30 cellular contexts compared by ENCODE assay signal in the genomic region with DNA sequence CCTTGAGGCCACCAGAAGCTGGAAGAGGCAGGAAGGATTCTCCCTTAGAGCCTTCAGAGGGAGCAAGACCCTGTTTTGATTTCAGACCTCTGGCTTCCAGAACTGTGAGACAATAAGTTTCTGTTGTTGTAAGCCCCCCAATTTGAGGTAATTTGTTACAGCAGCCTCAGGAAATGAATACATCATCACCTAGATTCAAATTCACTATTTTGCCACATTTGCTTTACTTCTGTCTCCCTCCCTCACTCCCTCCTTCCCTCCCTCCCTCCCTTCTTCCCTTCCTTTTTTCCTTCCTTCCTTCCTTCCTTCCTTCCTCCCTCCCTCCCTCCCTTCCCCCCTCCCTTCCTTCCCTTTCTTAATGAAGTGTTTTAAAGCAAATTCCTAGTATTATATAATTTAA. TPM values are rescaled to one million over a fixed set of nuclear protein-coding genes. Genes with fewer than 3 reads are reported as not detected.
"Had no signal": no experiment of that assay in that cellular context is flagged by ENCODE, and none has a peak within 500 bp of the region (broad histone marks: within the 10 kb centered on the region; RNA-seq: fewer than 3 reads in every experiment).

No MANE protein-coding gene starts in this region.

- H3K4me1 Mint-ChIP-seq: activated CD4-positive, alpha-beta memory T cell treated with anti-CD3 and anti-CD28 coated beads, Interleukin-2, amount 10 ng/mL, durations not matched to agents 7 days and 5 days; activated naive CD8-positive, alpha-beta T cell treated with anti-CD3 and anti-CD28 coated beads for 36 hours; activated T-helper 17 cell treated with anti-CD3 and anti-CD28 coated beads, Interleukin-2, amount 50 U/mL, for 72 hours had no signal

- H3K27ac ChIP-seq: RWPE1, WERI-Rb-1 had no signal

- ATAC-seq: activated T-cell treated with anti-CD3 and anti-CD28 coated beads, Interleukin-2, amount 50 U/mL, for 72 hours; activated T-helper 17 cell treated with anti-CD3 and anti-CD28 coated beads, Interleukin-2, amount 50 U/mL, for 72 hours; PC-3; Right ventricle myocardium inferior had no signal

- H3K4me3 Mint-ChIP-seq: activated CD4-positive, alpha-beta memory T cell treated with anti-CD3 and anti-CD28 coated beads, Interleukin-2, amount 10 ng/mL, durations not matched to agents 7 days and 5 days; activated naive CD8-positive, alpha-beta T cell treated with anti-CD3 and anti-CD28 coated beads for 36 hours; activated T-cell treated with anti-CD3 and anti-CD28 coated beads, Interleukin-2, amount 50 U/mL, for 72 hours; activated T-helper 17 cell treated with anti-CD3 and anti-CD28 coated beads, Interleukin-2, amount 50 U/mL, for 72 hours had no signal

- H3K9me3 Mint-ChIP-seq: activated CD4-positive, alpha-beta memory T cell treated with anti-CD3 and anti-CD28 coated beads, Interleukin-2, amount 10 ng/mL, durations not matched to agents 7 days and 5 days; activated naive CD8-positive, alpha-beta T cell treated with anti-CD3 and anti-CD28 coated beads for 36 hours; activated T-cell treated with anti-CD3 and anti-CD28 coated beads, Interleukin-2, amount 50 U/mL, for 72 hours; activated T-helper 17 cell treated with anti-CD3 and anti-CD28 coated beads, Interleukin-2, amount 50 U/mL, for 72 hours had no signal

- H3K36me3 Mint-ChIP-seq: activated naive CD8-positive, alpha-beta T cell treated with anti-CD3 and anti-CD28 coated beads for 36 hours had no signal

- H3K36me3 ChIP-seq: WERI-Rb-1 had no signal

- H3K27ac Mint-ChIP-seq: activated CD4-positive, alpha-beta memory T cell treated with anti-CD3 and anti-CD28 coated beads, Interleukin-2, amount 10 ng/mL, durations not matched to agents 7 days and 5 days; activated naive CD8-positive, alpha-beta T cell treated with anti-CD3 and anti-CD28 coated beads for 36 hours; activated T-cell treated with anti-CD3 and anti-CD28 coated beads, Interleukin-2, amount 50 U/mL, for 72 hours; activated T-helper 17 cell treated with anti-CD3 and anti-CD28 coated beads, Interleukin-2, amount 50 U/mL, for 72 hours had no signal

- DNase-seq: activated CD4-positive, alpha-beta memory T cell treated with anti-CD3 and anti-CD28 coated beads, Interleukin-2, amount 10 ng/mL, durations not matched to agents 7 days and 5 days; activated CD4-positive, alpha-beta T cell treated with anti-CD3 and anti-CD28 coated beads for 1 hour; activated CD4-positive, alpha-beta T cell treated with anti-CD3 and anti-CD28 coated beads for 48 hours; activated CD4-positive, CD25-positive, alpha-beta regulatory T cell; activated effector memory CD4-positive, alpha-beta T cell treated with anti-CD3 and anti-CD28 coated beads, Interleukin-2, amount 50 U/mL, for 16 hours; activated naive CD4-positive, alpha-beta T cell; activated naive CD4-positive, alpha-beta T cell treated with anti-CD3 and anti-CD28 coated beads, Interleukin-2, amount 50 U/mL, for 16 hours; activated naive CD8-positive, alpha-beta T cell treated with anti-CD3 and anti-CD28 coated beads for 36 hours; activated T-cell treated with anti-CD3 and anti-CD28 coated beads, Interleukin-2, amount 50 U/mL, for 1 hour; activated T-cell treated with anti-CD3 and anti-CD28 coated beads, Interleukin-2, amount 50 U/mL, for 72 hours; amniotic stem cell; aorta; NCI-H1092 treated with DMSO at 0.1 percent for 48 hours; NCI-H1417; NCI-H146; NCI-H187; NCI-H2029 treated with DMSO at 0.1 percent for 48 hours; NCI-H2107; NCI-H2171; NCI-H510A; NCI-H526; NCI-H748 treated with DMSO at 0.1 percent for 48 hours; NK-92 treated with Interleukin-12 subunit alpha and Interleukin-12 subunit beta, amount 100 ng/mL, for 24 hours; PC-3; T1000; WERI-Rb-1 had no signal

RNA-seq across cellular contexts. Expression of a gene that starts 58.1 kb away (rescaled TPM):
- total RNA-seq: activated CD4-positive, alpha-beta memory T cell treated with anti-CD3 and anti-CD28 coated beads, Interleukin-2, amount 10 ng/mL, durations not matched to agents 7 days and 5 days; activated naive CD8-positive, alpha-beta T cell treated with anti-CD3 and anti-CD28 coated beads for 36 hours; T-helper 2 cell treated with Interferon-gamma antibody and Interleukin-4, amounts not matched to agents 100 ng/mL and 5 ng/mL, for 36 hours had no signal
